In genomic region chr3:4491873-4492239, GRCh38 we compare ENCODE assay signal across 1 cellular context.
TF ChIP-seq lines count a peak whose summit lies in the region.

No MANE protein-coding gene starts in this region.

TF ChIP-seq in H1, 55 proteins besides CTCF, POLR2A, EP300 and RAD21:
- TF ChIP-seq CHD1 (IDR thresholded peaks at IDR 0.05; ENCODE audit: low read depth, low read length) (no peak), TBP (IDR thresholded peaks at IDR 0.05; ENCODE audit: low read depth, low read length) (no peak), EZH2 (IDR thresholded peaks at IDR 0.05; ENCODE audit: low read depth, low read length, severe bottlenecking) (no peak), CHD2 (IDR thresholded peaks at IDR 0.05; ENCODE audit: low read length) (no peak), ZNF274 (IDR thresholded peaks at IDR 0.05; ENCODE audit: borderline replicate concordance, extremely low read depth, low read length) (no peak), HDAC6 (IDR thresholded peaks at IDR 0.05; ENCODE audit: low read depth, low read length) (no peak), NRF1 (IDR thresholded peaks at IDR 0.05; ENCODE audit: low read depth, low read length) (no peak), CEBPB (IDR thresholded peaks at IDR 0.05; ENCODE audit: low read depth, low read length) (no peak), TEAD4 (IDR thresholded peaks at IDR 0.05; ENCODE audit: low read depth, low read length) (no peak), RFX5 (IDR thresholded peaks at IDR 0.05; ENCODE audit: borderline replicate concordance, low read depth, low read length) (no peak), EGR1 (IDR thresholded peaks at IDR 0.05; ENCODE audit: borderline replicate concordance, low read depth, low read length) (no peak), GABPA (IDR thresholded peaks at IDR 0.05; ENCODE audit: borderline replicate concordance, insufficient read depth, low read length) (no peak), RXRA (IDR thresholded peaks at IDR 0.05; ENCODE audit: insufficient read depth, low read depth, low read length) (no peak), MAX (IDR thresholded peaks at IDR 0.05) (no peak), BACH1 (IDR thresholded peaks at IDR 0.05; ENCODE audit: low read length) (no peak), CTBP2 (IDR thresholded peaks at IDR 0.05; ENCODE audit: borderline replicate concordance, insufficient read depth, insufficient read length, low read length) (no peak), SP2 (IDR thresholded peaks at IDR 0.05; ENCODE audit: low read length) (no peak), KDM5A (IDR thresholded peaks at IDR 0.05; ENCODE audit: low read length) (no peak), ATF2 (IDR thresholded peaks at IDR 0.05; ENCODE audit: low read length) (no peak; the same call in 1 of the 2 replicates), BRCA1 (IDR thresholded peaks at IDR 0.05; ENCODE audit: low read depth, low read length) (no peak)
